ENCODE assay signal across 23 cellular contexts in the genomic region with DNA sequence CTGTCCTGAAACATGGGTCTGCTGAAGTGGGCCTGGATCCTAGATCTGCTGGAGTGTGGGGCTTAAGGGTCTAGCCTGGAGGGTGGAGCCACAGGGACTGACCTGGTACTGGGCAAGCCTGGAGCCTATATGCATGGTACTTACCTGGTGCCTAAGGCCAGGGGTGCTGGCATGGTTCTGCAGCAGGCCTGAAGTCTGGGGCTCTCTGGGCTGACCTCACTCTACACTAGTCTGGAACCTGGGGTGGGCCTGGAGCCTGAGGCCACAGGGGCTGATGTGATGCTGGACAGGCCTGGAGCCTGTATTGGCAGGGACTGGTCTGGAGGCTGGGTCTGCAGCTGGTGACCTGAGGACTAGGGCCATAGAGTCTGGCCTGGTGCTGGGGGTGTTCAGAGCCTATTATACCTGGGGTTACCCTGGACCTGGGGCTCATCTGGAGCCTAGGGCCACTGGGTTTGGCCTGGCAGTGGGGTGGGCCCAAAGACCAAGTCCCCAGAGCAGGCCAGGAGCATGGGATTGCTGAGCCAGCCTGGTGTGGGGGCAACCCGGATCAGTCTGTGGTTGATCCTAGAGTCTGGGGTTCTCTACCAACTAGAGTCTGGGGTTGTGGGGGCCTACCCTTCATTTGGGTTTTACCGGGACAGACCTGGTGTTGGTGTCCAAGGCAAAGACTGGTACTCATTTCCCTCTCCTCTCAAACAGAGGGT.
"Had no signal": no experiment of that assay in that cellular context is flagged by ENCODE, and none has a peak within 500 bp of the region (broad histone marks: within the 10 kb centered on the region; RNA-seq: fewer than 3 reads in every experiment).

No MANE protein-coding gene starts in this region.

- H3K27me3 Mint-ChIP-seq: activated CD4-positive, alpha-beta memory T cell treated with anti-CD3 and anti-CD28 coated beads, Interleukin-2, amount 10 ng/mL, durations not matched to agents 7 days and 5 days; activated CD4-positive, alpha-beta T cell treated with anti-CD3 and anti-CD28 coated beads, Interleukin-2, amount 10 ng/mL, durations not matched to agents 24 days and 14 days; dendritic cell treated with granulocyte-macrophage colony-stimulating factor and Interleukin-4, amounts not matched to agents 40 ng/mL and 50 ng/mL, for 4 days; T-helper 17 cell had no signal

- H3K9me3 Mint-ChIP-seq: activated CD4-positive, alpha-beta T cell treated with anti-CD3 and anti-CD28 coated beads, Interleukin-2, amount 10 ng/mL, durations not matched to agents 24 days and 14 days; activated naive CD4-positive, alpha-beta T cell treated with anti-CD3 and anti-CD28 coated beads for 36 hours had no signal

- H3K4me3 ChIP-seq: body of pancreas, left lung, stomach, suprapubic skin, transverse colon, vagina had no signal

- H3K27ac ChIP-seq: left lung, stomach, suprapubic skin, transverse colon, vagina had no signal

- H3K4me1 ChIP-seq: left lung, stomach, suprapubic skin, transverse colon, vagina had no signal

- H3K4me3 Mint-ChIP-seq: activated CD4-positive, alpha-beta memory T cell treated with anti-CD3 and anti-CD28 coated beads, Interleukin-2, amount 10 ng/mL, durations not matched to agents 7 days and 5 days; activated CD4-positive, alpha-beta T cell treated with anti-CD3 and anti-CD28 coated beads, Interleukin-2, amount 10 ng/mL, durations not matched to agents 24 days and 14 days; activated naive CD4-positive, alpha-beta T cell treated with anti-CD3 and anti-CD28 coated beads for 36 hours; activated T-cell treated with anti-CD3 and anti-CD28 coated beads, Interleukin-2, amount 50 U/mL, for 72 hours; dendritic cell treated with granulocyte-macrophage colony-stimulating factor and Interleukin-4, amounts not matched to agents 40 ng/mL and 50 ng/mL, for 4 days; mesothelial cell of epicardium; nephron progenitor cell; T-helper 17 cell had no signal

- ATAC-seq: activated CD4-positive, CD25-positive, alpha-beta regulatory T cell treated with anti-CD3 and anti-CD28 coated beads, Interleukin-2, amount 50 U/mL, for 24 hours; activated T-cell treated with anti-CD3 and anti-CD28 coated beads, Interleukin-2, amount 50 U/mL, for 72 hours; body of pancreas; left lung; T-helper 17 cell had no signal

- H3K27ac Mint-ChIP-seq: activated CD4-positive, alpha-beta memory T cell treated with anti-CD3 and anti-CD28 coated beads, Interleukin-2, amount 10 ng/mL, durations not matched to agents 7 days and 5 days; activated CD4-positive, alpha-beta T cell treated with anti-CD3 and anti-CD28 coated beads, Interleukin-2, amount 10 ng/mL, durations not matched to agents 24 days and 14 days; activated naive CD4-positive, alpha-beta T cell treated with anti-CD3 and anti-CD28 coated beads for 36 hours; activated T-cell treated with anti-CD3 and anti-CD28 coated beads, Interleukin-2, amount 50 U/mL, for 72 hours; dendritic cell treated with granulocyte-macrophage colony-stimulating factor and Interleukin-4, amounts not matched to agents 40 ng/mL and 50 ng/mL, for 4 days; mesothelial cell of epicardium; nephron progenitor cell; T-helper 17 cell had no signal

- H3K27me3 ChIP-seq: body of pancreas, left lung, stomach, suprapubic skin, transverse colon, vagina had no signal

- FAIRE-seq: endometrium, keratinocyte had no signal

- DNase-seq: activated CD4-positive, alpha-beta memory T cell treated with anti-CD3 and anti-CD28 coated beads, Interleukin-2, amount 10 ng/mL, durations not matched to agents 7 days and 5 days; activated CD4-positive, alpha-beta T cell treated with anti-CD3 and anti-CD28 coated beads, Interleukin-2, amount 10 ng/mL, durations not matched to agents 24 days and 14 days; activated effector memory CD4-positive, alpha-beta T cell treated with Interleukin-2 at 50 U/mL for 16 hours; activated naive CD4-positive, alpha-beta T cell treated with anti-CD3 and anti-CD28 coated beads for 36 hours; activated T-cell treated with anti-CD3 and anti-CD28 coated beads, Interleukin-2, amount 50 U/mL, for 72 hours; body of pancreas; effector CD4-positive, alpha-beta T cell; foreskin fibroblast; nephron progenitor cell; retina; stimulated activated CD4-positive, alpha-beta T cell treated with anti-CD3 and anti-CD28 coated beads, Interleukin-4, amount 100 ng/mL, for 24 hours; stomach; SW 1271; T-helper 17 cell; transverse colon had no signal

- H3K9me3 ChIP-seq: body of pancreas, suprapubic skin, transverse colon, vagina had no signal

- H3K36me3 ChIP-seq: left lung, stomach, suprapubic skin, transverse colon, vagina had no signal

- H3K4me1 Mint-ChIP-seq: activated CD4-positive, alpha-beta memory T cell treated with anti-CD3 and anti-CD28 coated beads, Interleukin-2, amount 10 ng/mL, durations not matched to agents 7 days and 5 days; activated CD4-positive, alpha-beta T cell treated with anti-CD3 and anti-CD28 coated beads, Interleukin-2, amount 10 ng/mL, durations not matched to agents 24 days and 14 days; mesothelial cell of epicardium; nephron progenitor cell; T-helper 17 cell had no signal
